8 cellular contexts compared by ENCODE assay signal in genomic region chr22:44975444-44976262, GRCh38. TPM values are rescaled to one million over a fixed set of nuclear protein-coding genes. Genes with fewer than 3 reads are reported as not detected.
DNase-seq lines count a peak whose midpoint lies in the region; ATAC-seq, FAIRE-seq and TF ChIP-seq lines count a peak whose summit lies in the region.

No MANE protein-coding gene starts in this region.

- no peak overlapping the region for H3K27ac ChIP-seq in H1 (ENCODE audit: low read depth, low read length)

- TF ChIP-seq CTCF in NB4 (IDR thresholded peaks at IDR 0.05; ENCODE audit: low read depth, low read length) (peak; percentile 86), H1 (IDR thresholded peaks at IDR 0.05; ENCODE audit: control extremely low read depth in 1 of 3, insufficient read depth in 1 of 3, low read depth in 1 of 3, low read length in 3 of 3) (peak; percentile 76 to 89 (median 87))

- H2BK5ac ChIP-seq in H1 (ENCODE audit: low read depth, low read length) = peak overlapping the region; percentile 60; the same call in 1 of the 2 replicates

- H3K36me3 ChIP-seq in H1 (ENCODE audit: control insufficient read depth in 2 of 4, insufficient read depth in 4 of 4, low read length in 3 of 4) = peaks cover 0 to 4% (median 0%) of the 10 kb centered on the region in 4 experiments; a peak in 1 of 8 replicates

- H2BK12ac ChIP-seq in H1 (ENCODE audit: low read depth, low read length) = no peak overlapping the region

- ATAC-seq in GM21786 (IDR thresholded peaks at IDR 0.05; ENCODE audit: unreplicated experiment) = no peak

- H4K20me1 ChIP-seq in H1 (replicated peaks in 1 of 2; ENCODE audit: control insufficient read depth in 1 of 2, insufficient read depth in 2 of 2, low read length in 2 of 2) = peaks cover 51 to 59% of the 10 kb centered on the region in 2 experiments

- peak in 1 of 2 experiments; percentile 61; a peak in 1 of 3 replicates for TF ChIP-seq EP300 in H1 (IDR thresholded peaks at IDR 0.05; ENCODE audit: borderline replicate concordance in 1 of 2, low read depth in 2 of 2, low read length in 2 of 2)

- H3K4me3 ChIP-seq in NB4 (ENCODE audit: low read depth, low read length) (no peak overlapping the region), H1 (ENCODE audit: extremely low read depth in 1 of 4, insufficient read depth in 2 of 4, low read depth in 3 of 4, low read length in 4 of 4) (no peak overlapping the region)

- no peak overlapping the region for H4K8ac ChIP-seq in H1 (ENCODE audit: extremely low read depth, insufficient read depth, low read length)

- H2BK15ac ChIP-seq in H1 (ENCODE audit: low read length) = no peak overlapping the region

- H4K5ac ChIP-seq in H1 (ENCODE audit: insufficient read length, low read depth, low read length) = no peak overlapping the region

- H3K23ac ChIP-seq in H1 (ENCODE audit: insufficient read length) = no peak overlapping the region

- H3K4me1 ChIP-seq in H1 (replicated peaks in 1 of 4; ENCODE audit: control insufficient read depth in 3 of 4, insufficient read depth in 4 of 4, low read length in 3 of 4) = peaks cover 0 to 27% (median 11%) of the 10 kb centered on the region in 4 experiments; a peak in 6 of 7 replicates

- FAIRE-seq in H1 (lab: Jason Lieb, UNC) = peak; percentile 36

- peak; percentile 75 to 84 for TF ChIP-seq RAD21 in H1 (IDR thresholded peaks at IDR 0.05 in 1 of 2, conservative IDR thresholded peaks at IDR 0.05 in 1 of 2; ENCODE audit: low read depth in 2 of 2, low read length in 2 of 2)

- H3K9me3 ChIP-seq in H1 (ENCODE audit: insufficient read depth in 2 of 2, low read depth in 1 of 2, low read length in 1 of 2) = no peaks in the 10 kb centered on the region

- H2BK20ac ChIP-seq in H1 (ENCODE audit: low read length) = no peak overlapping the region

- DNase-seq in NCI-H2227 (lab: John Stamatoyannopoulos, UW; ENCODE audit: unreplicated experiment) (peak; percentile 18), NCI-H2227 treated with DMSO at 0.1 percent for 48 hours (lab: John Stamatoyannopoulos, UW) (no peak), NB4 (ENCODE audit: low read depth) (peak; percentile 86), H1 (ENCODE audit: low read depth in 1 of 2, low spot score in 2 of 2) (peak; percentile 64 to 98), medulla oblongata (ENCODE audit: extremely low spot score) (peak; percentile 75)
- DNase-seq in activated CD4-positive, alpha-beta T cell treated with anti-CD3 and anti-CD28 coated beads, Interleukin-2, amount 50 U/mL, for 1 hour = peak; percentile 47
- DNase-seq in stimulated activated CD8-positive, alpha-beta memory T cell treated with anti-CD3 and anti-CD28 coated beads, Interleukin-4, amount 100 ng/mL, for 48 hours = peak; percentile 92

- H3K27me3 ChIP-seq in H1 (replicated peaks in 1 of 4; ENCODE audit: control insufficient read depth in 3 of 4, extremely low read depth in 1 of 4, insufficient read depth in 3 of 4, low read length in 3 of 4) = no peaks in the 10 kb centered on the region; a peak in 1 of 7 replicates

- H4K91ac ChIP-seq in H1 (replicated peaks; ENCODE audit: insufficient read length, low read length) = no peak overlapping the region

- 52% methylated on average over 21 of the region's 21 CpGs; no CpG with 5 or more reads in 1 of the 2 experiments for WGBS in H1 (ENCODE audit: extremely low coverage in 1 of 2, insufficient coverage in 1 of 2, insufficient read length in 1 of 2, insufficient replicate concordance in 2 of 2, low coverage in 1 of 2, low lambda C conversion rate in 2 of 2, missing lambda C conversion rate in 1 of 2), 2 experiments

- POLR2A ChIA-PET in H1 (lab: Charles Lee; ENCODE audit: partially characterized antibody) = interaction anchor here (0.5 to 17.9 kb wide), 16 partner anchors 9 to 132 kb away, joined by 3 to 224 read pairs (median 4); partner anchors contain the start of gene PHF21B

- no peaks in the 10 kb centered on the region for H3K23me2 ChIP-seq in H1 (ENCODE audit: low read depth, low read length)

- TF ChIP-seq POLR2A in NB4 (IDR thresholded peaks at IDR 0.05; ENCODE audit: extremely low read depth, insufficient read length) = no peak
- TF ChIP-seq POLR2A in H1 (IDR thresholded peaks at IDR 0.05; ENCODE audit: control extremely low read depth in 1 of 2, low read depth in 2 of 2, low read length in 2 of 2) = no peak

- H2BK120ac ChIP-seq in H1 (replicated peaks; ENCODE audit: low read depth, low read length) = no peak overlapping the region

- H3K79me1 ChIP-seq in H1 (ENCODE audit: low read depth, low read length) = peaks cover 18% of the 10 kb centered on the region

- CTCF ChIA-PET in H1 (lab: Charles Lee; ENCODE audit: partially characterized antibody) = interaction anchor here (0.6 to 5.1 kb wide), 16 partner anchors 9 to 131 kb away, joined by 3 to 34 read pairs (median 4); no protein-coding TSS in a partner anchor

- H2AK5ac ChIP-seq in H1 (ENCODE audit: low read depth, low read length) = no peak overlapping the region

- no peak overlapping the region for H3K9ac ChIP-seq in H1 (replicated peaks in 1 of 4; ENCODE audit: extremely low read depth in 1 of 4, low read depth in 3 of 4, low read length in 3 of 4)

- no peak overlapping the region for H3K56ac ChIP-seq in H1 (replicated peaks; ENCODE audit: insufficient read length, low read depth, low read length)

- H2AFZ ChIP-seq in H1 (ENCODE audit: low read length) = no peak overlapping the region

- no peak overlapping the region for H3K18ac ChIP-seq in H1 (ENCODE audit: extremely low read depth, low read length)

- no peak overlapping the region for H3K14ac ChIP-seq in H1 (ENCODE audit: insufficient read length)

- H3K4me2 ChIP-seq in H1 (ENCODE audit: insufficient read depth in 1 of 2, low read depth in 2 of 2, low read length in 2 of 2) = no peak overlapping the region

- peaks cover 0 to 65% of the 10 kb centered on the region in 2 experiments; a peak in 2 of 4 replicates for H3K79me2 ChIP-seq in H1 (ENCODE audit: control insufficient read depth in 1 of 2, insufficient read depth in 2 of 2, low read length in 2 of 2)

- H3K4ac ChIP-seq in H1 (replicated peaks; ENCODE audit: insufficient read length, low read depth, low read length) = no peak overlapping the region

TF ChIP-seq in H1, 55 proteins besides CTCF, POLR2A, EP300 and RAD21 (continues in another document):
- TF ChIP-seq TAF7 (optimal IDR thresholded peaks at IDR 0.05; ENCODE audit: borderline replicate concordance, low read depth, low read length) (peak; percentile 77), SIN3A (conservative IDR thresholded peaks at IDR 0.05 in 1 of 2, IDR thresholded peaks at IDR 0.05 in 1 of 2; ENCODE audit: low read depth in 1 of 2, low read length in 2 of 2) (peak; percentile 98), KDM1A (IDR thresholded peaks at IDR 0.05; ENCODE audit: borderline replicate concordance, low read length) (peak; percentile 54; the same call in 1 of the 2 replicates), SAP30 (IDR thresholded peaks at IDR 0.05; ENCODE audit: insufficient read depth, insufficient replicate concordance, low read length) (peak; percentile 71), RXRA (IDR thresholded peaks at IDR 0.05; ENCODE audit: insufficient read depth, low read depth, low read length) (no peak), RNF2 (IDR thresholded peaks at IDR 0.05; ENCODE audit: borderline replicate concordance, low read depth, low read length, missing control alignments, poor library complexity, severe bottlenecking) (no peak), CHD2 (IDR thresholded peaks at IDR 0.05; ENCODE audit: low read length) (peak; percentile 58), CHD1 (IDR thresholded peaks at IDR 0.05; ENCODE audit: low read depth, low read length) (no peak), FOSL1 (IDR thresholded peaks at IDR 0.05; ENCODE audit: insufficient read depth, low read depth, low read length) (no peak), SP1 (IDR thresholded peaks at IDR 0.05; ENCODE audit: low read depth, low read length) (peak; percentile 75), JUND (IDR thresholded peaks at IDR 0.05; ENCODE audit: low read length) (0 out of 2 replicates have a peak, but pooled peaks have one; percentile 14), NRF1 (IDR thresholded peaks at IDR 0.05; ENCODE audit: low read depth, low read length) (no peak), BACH1 (IDR thresholded peaks at IDR 0.05; ENCODE audit: low read length) (peak; percentile 83), POLR2AphosphoS5 (IDR thresholded peaks at IDR 0.05; ENCODE audit: low read depth, low read length) (peak; percentile 16; the same call in 1 of the 2 replicates), CEBPB (IDR thresholded peaks at IDR 0.05; ENCODE audit: low read depth, low read length) (peak; percentile 56; the same call in 1 of the 2 replicates), NANOG (IDR thresholded peaks at IDR 0.05; ENCODE audit: insufficient read depth, low read depth, low read length, poor library complexity, severe bottlenecking) (no peak), CREB1 (IDR thresholded peaks at IDR 0.05) (peak; percentile 26; the same call in 1 of the 2 replicates), POU5F1 (IDR thresholded peaks at IDR 0.05; ENCODE audit: low read depth, low read length) (no peak), ASH2L (IDR thresholded peaks at IDR 0.05; ENCODE audit: low read length) (no peak), SP2 (IDR thresholded peaks at IDR 0.05; ENCODE audit: low read length) (no peak), HDAC6 (IDR thresholded peaks at IDR 0.05; ENCODE audit: low read depth, low read length) (no peak), MAX (IDR thresholded peaks at IDR 0.05) (peak; percentile 79), SP4 (IDR thresholded peaks at IDR 0.05; ENCODE audit: low read length) (peak; percentile 92; the same call in 1 of the 2 replicates), TCF12 (IDR thresholded peaks at IDR 0.05; ENCODE audit: low read depth, low read length) (0 out of 2 replicates have a peak, but pooled peaks have one; percentile 23)

RNA-seq across cellular contexts. Expression of gene PHF21B, which starts 34.2 kb away (rescaled TPM):
- total RNA-seq in H1 (2021; fragmentation: NEBNext Ultra II Directional; extraction: Animal tissue kit (Norgen Biotek cat#: 25700)) = 57.2 and 68.1 TPM in 2 replicates
- 19.3 and 24.7 TPM in 2 replicates for polyA plus RNA-seq in H1 (2011; rRNA removed)
- polyA plus RNA-seq in H1 (2011; cell fraction: cytosol; rRNA removed) = 25.0 TPM
- 90.7 TPM for polyA plus RNA-seq in H1 (2011; cell fraction: nucleus; rRNA removed)
- polyA plus RNA-seq in H1 (2012, experiment 1 of 2) = 21.1 to 32.7 TPM (median 27.9 TPM) in 4 replicates
- 6.5 TPM for polyA plus RNA-seq in H1 (2012, experiment 2 of 2)
- 18.8 TPM for polyA plus RNA-seq in H1 (2013, experiment 1 of 2)
- polyA plus RNA-seq in H1 (2013, experiment 2 of 2) = 14.5 TPM
- polyA minus RNA-seq in H1 (2011; rRNA and poly(A)+ RNA removed) = 41.2 and 52.3 TPM in 2 replicates
- 47.8 TPM for polyA minus RNA-seq in H1 (2011; cell fraction: cytosol; rRNA and poly(A)+ RNA removed)
- 135 TPM for polyA minus RNA-seq in H1 (2011; cell fraction: nucleus; rRNA and poly(A)+ RNA removed)
